In genomic region chr1:43552059-43552742, GRCh38 we compare ENCODE assay signal across 20 cellular contexts. TPM values are rescaled to one million over a fixed set of nuclear protein-coding genes. Genes with fewer than 3 reads are reported as not detected.
DNase-seq lines count a peak whose midpoint lies in the region; ATAC-seq and TF ChIP-seq lines count a peak whose summit lies in the region.
"Had no signal": no experiment of that assay in that cellular context is flagged by ENCODE, and none has a peak within 500 bp of the region (broad histone marks: within the 10 kb centered on the region; RNA-seq: fewer than 3 reads in every experiment).

No MANE protein-coding gene starts in this region.

- no peak for TF ChIP-seq POLR2A in body of pancreas (IDR thresholded peaks at IDR 0.05)
- no peak for TF ChIP-seq POLR2A in right lobe of liver (IDR thresholded peaks at IDR 0.05)
- no peak for TF ChIP-seq POLR2A in erythroblast (IDR thresholded peaks at IDR 0.05; ENCODE audit: low read length)

- H3K27me3 Mint-ChIP-seq in CD4-positive, CD25-positive, alpha-beta regulatory T cell, result peaks cover 7% of the 10 kb centered on the region

- no peaks in the 10 kb centered on the region for H3K36me3 Mint-ChIP-seq in CD4-positive, CD25-positive, alpha-beta regulatory T cell
- H3K36me3 Mint-ChIP-seq: activated naive CD4-positive, alpha-beta T cell treated with anti-CD3 and anti-CD28 coated beads, Interleukin-2, amount 50 U/mL, for 24 hours; CD8-positive, alpha-beta T cell had no signal

- H3K9me3 Mint-ChIP-seq in CD4-positive, CD25-positive, alpha-beta regulatory T cell, result no peaks in the 10 kb centered on the region
- H3K9me3 Mint-ChIP-seq: activated CD4-positive, alpha-beta T cell treated with anti-CD3 and anti-CD28 coated beads, Interleukin-2, amount 10 ng/mL, durations not matched to agents 7 days and 5 days; activated naive CD4-positive, alpha-beta T cell treated with anti-CD3 and anti-CD28 coated beads, Interleukin-2, amount 50 U/mL, for 24 hours; CD8-positive, alpha-beta T cell had no signal

- in situ Hi-C loops in G401 (cut with HindIII; ENCODE audit: low sequenced_read_pairs), result no loop called here

- no peak for TF ChIP-seq CTCF in body of pancreas (IDR thresholded peaks at IDR 0.05)
- TF ChIP-seq CTCF in right lobe of liver (IDR thresholded peaks at IDR 0.05), result no peak
- TF ChIP-seq CTCF in foreskin fibroblast (IDR thresholded peaks at IDR 0.05; ENCODE audit: low read depth, low read length), result no peak

- no peaks in the 10 kb centered on the region for H3K36me3 ChIP-seq in CD4-positive, CD25-positive, alpha-beta regulatory T cell (ENCODE audit: control insufficient read depth, insufficient read depth, low read length)
- H3K36me3 ChIP-seq in body of pancreas (replicated peaks in 1 of 2; ENCODE audit: insufficient read depth in 1 of 2, low read depth in 2 of 2) (no peaks in the 10 kb centered on the region), right lobe of liver (peaks cover 0 to 26% (median 14%) of the 10 kb centered on the region in 4 donors), subcutaneous abdominal adipose tissue (ENCODE audit: control insufficient read depth in 5 of 5, insufficient read depth in 5 of 5, low read length in 5 of 5) (peaks cover 0 to 22% (median 8%) of the 10 kb centered on the region in 5 donors)
- H3K36me3 ChIP-seq: cardiac muscle cell, right atrium auricular region had no signal

- H3K27ac Mint-ChIP-seq in CD4-positive, CD25-positive, alpha-beta regulatory T cell, result peak overlapping the region in 2 of 3 donors; percentile 7 to 39
- H3K27ac Mint-ChIP-seq: activated CD4-positive, alpha-beta T cell treated with anti-CD3 and anti-CD28 coated beads, Interleukin-2, amount 10 ng/mL, durations not matched to agents 7 days and 5 days; activated naive CD4-positive, alpha-beta T cell treated with anti-CD3 and anti-CD28 coated beads, Interleukin-2, amount 50 U/mL, for 24 hours; CD8-positive, alpha-beta T cell had no signal

- no peak for ATAC-seq in CD4-positive, CD25-positive, alpha-beta regulatory T cell (ENCODE audit: low read depth in 2 of 2)
- ATAC-seq in body of pancreas, result no peak
- no peak for ATAC-seq in right lobe of liver
- ATAC-seq: CD8-positive, alpha-beta T cell; foreskin keratinocyte had no signal

- DNase-seq in CD4-positive, CD25-positive, alpha-beta regulatory T cell, result no peak
- DNase-seq in body of pancreas (peak in 3 of 4 donors; percentile 50 to 64 (median 58)), right lobe of liver (no peak), erythroblast (lab: John Stamatoyannopoulos, UW) (no peak), NCI-H128 (lab: John Stamatoyannopoulos, UW; ENCODE audit: unreplicated experiment) (no peak), G401 (ENCODE audit: low spot score) (no peak), foreskin fibroblast (no peak)
- DNase-seq: ACHN; activated CD4-positive, alpha-beta T cell treated with anti-CD3 and anti-CD28 coated beads, Interleukin-2, amount 10 ng/mL, durations not matched to agents 7 days and 5 days; CD8-positive, alpha-beta T cell; foreskin keratinocyte; KBM-7; stimulated activated CD4-positive, alpha-beta T cell treated with anti-CD3 and anti-CD28 coated beads, Interleukin-2, amount 100 ng/mL, for 24 hours had no signal

- intact Hi-C loops in body of pancreas (cut with DNase I), result no loop called here
- intact Hi-C loops in right lobe of liver (cut with DNase I), result no loop called here

- 18 to 28% methylated on average over 5 of the region's 5 CpGs for WGBS in body of pancreas, 2 donors
- WGBS in right lobe of liver (ENCODE audit: insufficient coverage, low coverage, low lambda C conversion rate, missing lambda C conversion rate), result 55% methylated on average over 5 of the region's 5 CpGs

- H3K4me1 ChIP-seq in CD4-positive, CD25-positive, alpha-beta regulatory T cell (ENCODE audit: control insufficient read depth, insufficient read depth, low read length, poor library complexity, severe bottlenecking), result peaks cover 3% of the 10 kb centered on the region
- H3K4me1 ChIP-seq in body of pancreas (peaks cover 71% of the 10 kb centered on the region), right lobe of liver (peaks cover 0 to 67% (median 38%) of the 10 kb centered on the region in 4 donors), subcutaneous abdominal adipose tissue (ENCODE audit: control insufficient read depth in 5 of 5, insufficient read depth in 5 of 5, low read length in 5 of 5) (peaks cover 15 to 85% (median 73%) of the 10 kb centered on the region in 5 donors)

- H3K27me3 ChIP-seq in CD4-positive, CD25-positive, alpha-beta regulatory T cell (ENCODE audit: control insufficient read depth, insufficient read depth, low read length), result no peaks in the 10 kb centered on the region
- H3K27me3 ChIP-seq in body of pancreas (no peaks in the 10 kb centered on the region), right lobe of liver (no peaks in the 10 kb centered on the region), subcutaneous abdominal adipose tissue (ENCODE audit: control insufficient read depth in 5 of 5, insufficient read depth in 4 of 5, low read length in 5 of 5) (no peaks in the 10 kb centered on the region)
- H3K27me3 ChIP-seq: cardiac muscle cell, foreskin keratinocyte, right atrium auricular region had no signal

- H3K9ac ChIP-seq in subcutaneous abdominal adipose tissue (ENCODE audit: low read length in 5 of 5), result peak overlapping the region in 2 of 5 donors; percentile 24 to 35

- H3K4me3 ChIP-seq in CD4-positive, CD25-positive, alpha-beta regulatory T cell (ENCODE audit: low read depth, low read length), result no peak overlapping the region
- H3K4me3 ChIP-seq in body of pancreas (no peak overlapping the region), right lobe of liver (no peak overlapping the region), subcutaneous abdominal adipose tissue (ENCODE audit: low read depth in 1 of 5, low read length in 5 of 5) (no peak overlapping the region), foreskin fibroblast (ENCODE audit: low read depth in 1 of 2, low read length in 2 of 2) (no peak overlapping the region)
- H3K4me3 ChIP-seq: cardiac muscle cell, lower lobe of right lung, right atrium auricular region, thoracic aorta had no signal

- H3K4me3 Mint-ChIP-seq in CD4-positive, CD25-positive, alpha-beta regulatory T cell, result peak overlapping the region in 1 of 4 donors; percentile 21
- H3K4me3 Mint-ChIP-seq: activated CD4-positive, alpha-beta T cell treated with anti-CD3 and anti-CD28 coated beads, Interleukin-2, amount 10 ng/mL, durations not matched to agents 7 days and 5 days; activated naive CD4-positive, alpha-beta T cell treated with anti-CD3 and anti-CD28 coated beads, Interleukin-2, amount 50 U/mL, for 24 hours; CD8-positive, alpha-beta T cell had no signal

- peaks cover 0 to 11% (median 4%) of the 10 kb centered on the region in 4 donors for H3K4me1 Mint-ChIP-seq in CD4-positive, CD25-positive, alpha-beta regulatory T cell

- no peak overlapping the region for H3K27ac ChIP-seq in CD4-positive, CD25-positive, alpha-beta regulatory T cell (ENCODE audit: insufficient read depth, low read length, poor library complexity, severe bottlenecking)
- peak overlapping the region; percentile 88 to 93 (median 92) for H3K27ac ChIP-seq in body of pancreas
- H3K27ac ChIP-seq in right lobe of liver, result peak overlapping the region; percentile 31 to 82 (median 54)
- peak overlapping the region; percentile 78 for H3K27ac ChIP-seq in subcutaneous abdominal adipose tissue (ENCODE audit: low read depth, low read length)
- H3K27ac ChIP-seq: cardiac muscle cell, foreskin keratinocyte, HL-60, right atrium auricular region, thoracic aorta had no signal

- no peaks in the 10 kb centered on the region for H3K9me3 ChIP-seq in CD4-positive, CD25-positive, alpha-beta regulatory T cell (ENCODE audit: control insufficient read depth in 2 of 2, low read length in 2 of 2)
- H3K9me3 ChIP-seq in body of pancreas, result no peaks in the 10 kb centered on the region
- no peaks in the 10 kb centered on the region for H3K9me3 ChIP-seq in right lobe of liver
- H3K9me3 ChIP-seq in subcutaneous abdominal adipose tissue (ENCODE audit: control insufficient read depth in 5 of 5, low read length in 5 of 5), result no peaks in the 10 kb centered on the region
- H3K9me3 ChIP-seq: lower lobe of right lung, right atrium auricular region, thoracic aorta had no signal

RNA-seq across cellular contexts. Expression of gene PTPRF, which starts 21.5 kb away (rescaled TPM):
- 0.22 TPM for total RNA-seq in CD4-positive, CD25-positive, alpha-beta regulatory T cell
- polyA plus RNA-seq in CD4-positive, CD25-positive, alpha-beta regulatory T cell, result not detected
- total RNA-seq in body of pancreas (10 to 100 TPM; 81.7 to 89.0 TPM), right lobe of liver (100 to 1,000 TPM in 4 of 6 experiments, 10 to 100 TPM in 2; 97.1 to 252 (median 160) TPM)
- total RNA-seq in G401 (2014; rRNA removed; shearing (Covaris generic)), result 46.6 and 61.3 TPM in 2 replicates

Comparison
In these comparisons a context has a peak if more than half of its experiments do, and no peak if none do; other contexts are left out.
1. DNase-seq: peak in body of pancreas (3 of 4); none in CD4-positive, CD25-positive, alpha-beta regulatory T cell (0 of 3), right lobe of liver (0 of 3), erythroblast (0 of 2), NCI-H128 (single experiment), G401 (single experiment) and foreskin fibroblast (0 of 2).
2. RNA of gene PTPRF, which starts 21.5 kb away (total RNA-seq): 97.1 to 252 TPM in right lobe of liver, 81.7 to 89.0 TPM in body of pancreas and 46.6 to 61.3 TPM in G401; 0.22 TPM in CD4-positive, CD25-positive, alpha-beta regulatory T cell (single experiment); every median in the first group is over 10 times any median in the second.